Comparison of ENCODE assay signal across 6 cellular contexts in the genomic region with DNA sequence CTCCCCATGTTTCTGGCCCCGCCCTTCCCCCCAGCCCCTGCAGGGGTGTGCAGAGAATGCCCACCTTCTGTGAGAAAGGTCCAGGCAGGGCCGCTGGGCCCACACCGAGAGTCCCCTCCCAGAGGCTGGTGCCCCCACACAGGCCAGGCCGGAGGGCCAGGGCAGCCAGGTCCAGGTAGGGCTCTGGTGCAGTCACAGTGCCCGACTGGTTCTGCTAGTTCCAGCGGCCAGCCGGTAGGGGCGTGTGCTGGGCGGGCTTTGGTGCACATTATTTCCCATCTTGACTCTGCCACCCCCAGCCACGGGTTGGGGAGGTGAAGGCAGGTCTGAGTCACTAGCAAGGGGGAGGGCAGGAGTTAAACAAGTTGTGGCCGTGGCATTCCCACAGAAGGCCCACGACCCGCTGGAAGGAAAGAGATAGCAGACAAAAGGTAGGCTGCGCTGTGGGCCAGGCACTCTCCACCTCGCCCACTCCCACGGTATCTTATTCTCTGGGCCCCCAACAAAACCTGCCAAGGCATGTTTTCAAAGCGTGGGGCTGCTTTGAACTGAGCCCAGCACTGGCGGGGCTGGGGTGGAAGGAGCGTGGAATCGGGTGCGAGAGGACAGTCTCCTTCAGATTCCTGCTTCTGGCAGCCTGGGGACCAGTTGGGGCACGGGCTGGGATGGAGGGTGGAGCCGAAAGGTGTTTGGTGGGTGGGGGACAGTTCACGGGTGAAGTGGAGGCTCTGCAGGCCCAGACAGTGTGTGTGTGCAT.
DNase-seq lines count a peak whose midpoint lies in the region; TF ChIP-seq lines count a peak whose summit lies in the region.

No MANE protein-coding gene starts in this region.

- DNase-seq in astrocyte of the cerebellum (ENCODE audit: low read depth) (no peak), GOT3 (lab: John Stamatoyannopoulos, UW) (no peak), hypothalamus (lab: John Stamatoyannopoulos, UW) (no peak)
- no peak for DNase-seq in NK-92 treated with Interleukin-12 subunit alpha and Interleukin-12 subunit beta, amount 100 ng/mL, for 24 hours (lab: John Stamatoyannopoulos, UW)

- H3K36me3 ChIP-seq in HEK293 (ENCODE audit: control insufficient read depth in 2 of 2, insufficient read depth in 1 of 2, low read length in 2 of 2): no peaks in the 10 kb centered on the region

- no peaks in the 10 kb centered on the region for H3K9me3 ChIP-seq in HEK293 (ENCODE audit: control insufficient read depth, insufficient read depth, low read depth, low read length)

- peak overlapping the region; percentile 7; the same call in 1 of the 2 replicates for H3K27ac ChIP-seq in HEK293 (ENCODE audit: extremely low read depth, low read depth, low read length)

- H3K36me3 Mint-ChIP-seq in nephron (ENCODE audit: low read depth): no peaks in the 10 kb centered on the region

- H3K4me1 Mint-ChIP-seq in nephron: peaks cover 56% of the 10 kb centered on the region

- H3K27me3 Mint-ChIP-seq in nephron (ENCODE audit: low read depth): peaks cover 22% of the 10 kb centered on the region

- POLR2A ChIA-PET in HEK293 (lab: Yijun Ruan, JAX): no interaction called here

- TF ChIP-seq CTCF in HEK293 (tag by site-specific recombination; IDR thresholded peaks at IDR 0.05): no peak; the same call in 1 of the 2 replicates
- TF ChIP-seq CTCF in astrocyte of the cerebellum (IDR thresholded peaks at IDR 0.05; ENCODE audit: low read depth, low read length, missing control alignments): peak; percentile 39
- peak; percentile 26 to 33 (median 29) for TF ChIP-seq CTCF in nephron (IDR thresholded peaks at IDR 0.05; ENCODE audit: unreplicated experiment in 3 of 3)

- CTCF ChIA-PET in HEK293 (lab: Yijun Ruan, JAX): interaction anchor here (0.5 to 0.9 kb wide), 3 partner anchors 12 to 150 kb away, joined by 3 to 4 read pairs (median 3); a partner anchor contains a TSS

- peak overlapping the region; percentile 60 to 90 (median 85) for H3K27ac Mint-ChIP-seq in nephron

- H3K9me3 Mint-ChIP-seq in nephron: no peaks in the 10 kb centered on the region

- H3K4me3 Mint-ChIP-seq in nephron: peak overlapping the region; percentile 47 to 81 (median 79)

- H3K4me1 ChIP-seq in HEK293 (ENCODE audit: control insufficient read depth, insufficient read depth, low read length): peaks cover 19% of the 10 kb centered on the region

- H3K4me3 ChIP-seq in HEK293 (ENCODE audit: low read depth, low read length): no peak overlapping the region
- no peak overlapping the region for H3K4me3 ChIP-seq in astrocyte of the cerebellum (ENCODE audit: low read depth, low read length)

- in situ Hi-C loops in astrocyte of the cerebellum (cut with HindIII; ENCODE audit: low sequenced_read_pairs): no loop called here

TF ChIP-seq in HEK293, 187 proteins besides CTCF, POLR2A, EP300 and RAD21 (continues in another document):
- TF ChIP-seq ZNF146 (tag by site-specific recombination; IDR thresholded peaks at IDR 0.05): no peak
- TF ChIP-seq ZNF596 (tag by site-specific recombination; IDR thresholded peaks at IDR 0.05): no peak
- TF ChIP-seq, protein P1, sequence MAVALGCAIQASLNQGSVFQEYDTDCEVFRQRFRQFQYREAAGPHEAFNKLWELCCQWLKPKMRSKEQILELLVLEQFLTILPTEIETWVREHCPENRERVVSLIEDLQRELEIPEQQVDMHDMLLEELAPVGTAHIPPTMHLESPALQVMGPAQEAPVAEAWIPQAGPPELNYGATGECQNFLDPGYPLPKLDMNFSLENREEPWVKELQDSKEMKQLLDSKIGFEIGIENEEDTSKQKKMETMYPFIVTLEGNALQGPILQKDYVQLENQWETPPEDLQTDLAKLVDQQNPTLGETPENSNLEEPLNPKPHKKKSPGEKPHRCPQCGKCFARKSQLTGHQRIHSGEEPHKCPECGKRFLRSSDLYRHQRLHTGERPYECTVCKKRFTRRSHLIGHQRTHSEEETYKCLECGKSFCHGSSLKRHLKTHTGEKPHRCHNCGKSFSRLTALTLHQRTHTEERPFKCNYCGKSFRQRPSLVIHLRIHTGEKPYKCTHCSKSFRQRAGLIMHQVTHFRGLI (tag by site-specific recombination; IDR thresholded peaks at IDR 0.05): peak; percentile 22; the same call in 1 of the 2 replicates
- TF ChIP-seq, protein P2, sequence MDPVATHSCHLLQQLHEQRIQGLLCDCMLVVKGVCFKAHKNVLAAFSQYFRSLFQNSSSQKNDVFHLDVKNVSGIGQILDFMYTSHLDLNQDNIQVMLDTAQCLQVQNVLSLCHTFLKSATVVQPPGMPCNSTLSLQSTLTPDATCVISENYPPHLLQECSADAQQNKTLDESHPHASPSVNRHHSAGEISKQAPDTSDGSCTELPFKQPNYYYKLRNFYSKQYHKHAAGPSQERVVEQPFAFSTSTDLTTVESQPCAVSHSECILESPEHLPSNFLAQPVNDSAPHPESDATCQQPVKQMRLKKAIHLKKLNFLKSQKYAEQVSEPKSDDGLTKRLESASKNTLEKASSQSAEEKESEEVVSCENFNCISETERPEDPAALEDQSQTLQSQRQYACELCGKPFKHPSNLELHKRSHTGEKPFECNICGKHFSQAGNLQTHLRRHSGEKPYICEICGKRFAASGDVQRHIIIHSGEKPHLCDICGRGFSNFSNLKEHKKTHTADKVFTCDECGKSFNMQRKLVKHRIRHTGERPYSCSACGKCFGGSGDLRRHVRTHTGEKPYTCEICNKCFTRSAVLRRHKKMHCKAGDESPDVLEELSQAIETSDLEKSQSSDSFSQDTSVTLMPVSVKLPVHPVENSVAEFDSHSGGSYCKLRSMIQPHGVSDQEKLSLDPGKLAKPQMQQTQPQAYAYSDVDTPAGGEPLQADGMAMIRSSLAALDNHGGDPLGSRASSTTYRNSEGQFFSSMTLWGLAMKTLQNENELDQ (tag by site-specific recombination; IDR thresholded peaks at IDR 0.05; ENCODE audit: low read depth): no peak
- TF ChIP-seq ZNF292 (tag by site-specific recombination; IDR thresholded peaks at IDR 0.05; ENCODE audit: borderline replicate concordance, low read depth): no peak
- TF ChIP-seq ZNF19 (tag by site-specific recombination; IDR thresholded peaks at IDR 0.05; ENCODE audit: low read depth): no peak
- TF ChIP-seq ZFHX2 (tag by site-specific recombination; conservative IDR thresholded peaks at IDR 0.05): peak; percentile 95
- TF ChIP-seq, protein P3, sequence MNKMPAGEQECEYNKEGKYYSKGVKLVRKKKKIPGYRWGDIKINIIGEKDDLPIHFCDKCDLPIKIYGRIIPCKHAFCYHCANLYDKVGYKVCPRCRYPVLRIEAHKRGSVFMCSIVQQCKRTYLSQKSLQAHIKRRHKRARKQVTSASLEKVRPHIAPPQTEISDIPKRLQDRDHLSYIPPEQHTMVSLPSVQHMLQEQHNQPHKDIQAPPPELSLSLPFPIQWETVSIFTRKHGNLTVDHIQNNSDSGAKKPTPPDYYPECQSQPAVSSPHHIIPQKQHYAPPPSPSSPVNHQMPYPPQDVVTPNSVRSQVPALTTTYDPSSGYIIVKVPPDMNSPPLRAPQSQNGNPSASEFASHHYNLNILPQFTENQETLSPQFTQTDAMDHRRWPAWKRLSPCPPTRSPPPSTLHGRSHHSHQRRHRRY (tag by site-specific recombination; IDR thresholded peaks at IDR 0.05): no peak
- no peak for TF ChIP-seq YY2 (tag by site-specific recombination; IDR thresholded peaks at IDR 0.05)
- no peak for TF ChIP-seq ZNF549 (tag by site-specific recombination; IDR thresholded peaks at IDR 0.05)
- no peak for TF ChIP-seq ZBTB20 (tag by site-specific recombination; IDR thresholded peaks at IDR 0.05)
- TF ChIP-seq, protein P4, sequence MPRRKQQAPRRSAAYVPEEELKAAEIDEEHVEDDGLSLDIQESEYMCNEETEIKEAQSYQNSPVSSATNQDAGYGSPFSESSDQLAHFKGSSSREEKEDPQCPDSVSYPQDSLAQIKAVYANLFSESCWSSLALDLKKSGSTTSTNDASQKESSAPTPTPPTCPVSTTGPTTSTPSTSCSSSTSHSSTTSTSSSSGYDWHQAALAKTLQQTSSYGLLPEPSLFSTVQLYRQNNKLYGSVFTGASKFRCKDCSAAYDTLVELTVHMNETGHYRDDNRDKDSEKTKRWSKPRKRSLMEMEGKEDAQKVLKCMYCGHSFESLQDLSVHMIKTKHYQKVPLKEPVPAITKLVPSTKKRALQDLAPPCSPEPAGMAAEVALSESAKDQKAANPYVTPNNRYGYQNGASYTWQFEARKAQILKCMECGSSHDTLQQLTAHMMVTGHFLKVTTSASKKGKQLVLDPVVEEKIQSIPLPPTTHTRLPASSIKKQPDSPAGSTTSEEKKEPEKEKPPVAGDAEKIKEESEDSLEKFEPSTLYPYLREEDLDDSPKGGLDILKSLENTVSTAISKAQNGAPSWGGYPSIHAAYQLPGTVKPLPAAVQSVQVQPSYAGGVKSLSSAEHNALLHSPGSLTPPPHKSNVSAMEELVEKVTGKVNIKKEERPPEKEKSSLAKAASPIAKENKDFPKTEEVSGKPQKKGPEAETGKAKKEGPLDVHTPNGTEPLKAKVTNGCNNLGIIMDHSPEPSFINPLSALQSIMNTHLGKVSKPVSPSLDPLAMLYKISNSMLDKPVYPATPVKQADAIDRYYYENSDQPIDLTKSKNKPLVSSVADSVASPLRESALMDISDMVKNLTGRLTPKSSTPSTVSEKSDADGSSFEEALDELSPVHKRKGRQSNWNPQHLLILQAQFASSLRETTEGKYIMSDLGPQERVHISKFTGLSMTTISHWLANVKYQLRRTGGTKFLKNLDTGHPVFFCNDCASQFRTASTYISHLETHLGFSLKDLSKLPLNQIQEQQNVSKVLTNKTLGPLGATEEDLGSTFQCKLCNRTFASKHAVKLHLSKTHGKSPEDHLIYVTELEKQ (tag by site-specific recombination; IDR thresholded peaks at IDR 0.05; ENCODE audit: borderline replicate concordance): no peak
- TF ChIP-seq ZNF610 (tag by site-specific recombination; IDR thresholded peaks at IDR 0.05; ENCODE audit: borderline replicate concordance): no peak
- no peak for TF ChIP-seq ZNF529 (tag by site-specific recombination; IDR thresholded peaks at IDR 0.05; ENCODE audit: insufficient replicate concordance)
- TF ChIP-seq KLF7 (tag by site-specific recombination; IDR thresholded peaks at IDR 0.05; ENCODE audit: borderline replicate concordance): no peak
- TF ChIP-seq ZNF214 (tag by site-specific recombination; IDR thresholded peaks at IDR 0.05; ENCODE audit: borderline replicate concordance): no peak
- TF ChIP-seq ZNF132 (tag by site-specific recombination; IDR thresholded peaks at IDR 0.05; ENCODE audit: borderline replicate concordance): no peak
